In the genomic region with DNA sequence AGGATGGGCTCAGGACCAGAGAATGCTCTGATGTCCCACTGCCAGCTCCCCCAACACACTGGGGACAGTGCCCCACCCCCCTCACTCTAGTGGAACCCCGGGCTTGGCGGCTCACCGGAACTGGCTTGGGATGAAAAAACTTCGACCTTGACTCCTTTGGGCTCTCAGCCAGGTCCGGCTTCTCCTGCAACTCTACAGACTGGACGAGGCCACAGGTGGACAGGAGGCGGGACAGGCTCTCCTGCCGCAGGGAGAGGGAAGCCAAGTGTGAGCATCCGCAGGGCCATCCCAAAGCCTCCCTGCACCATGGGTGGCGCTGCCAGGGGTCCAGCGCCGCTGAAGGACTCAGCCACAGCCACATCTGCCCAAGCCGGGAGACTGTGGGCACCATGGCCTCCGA, we compare ENCODE assay signal across 1 cellular context.
TF ChIP-seq lines count a peak whose summit lies in the region.

No MANE protein-coding gene starts in this region.

TF ChIP-seq in HepG2, 621 proteins besides CTCF, POLR2A, EP300 and RAD21 (continued from another document and continues in another):
- TF ChIP-seq, protein P1, sequence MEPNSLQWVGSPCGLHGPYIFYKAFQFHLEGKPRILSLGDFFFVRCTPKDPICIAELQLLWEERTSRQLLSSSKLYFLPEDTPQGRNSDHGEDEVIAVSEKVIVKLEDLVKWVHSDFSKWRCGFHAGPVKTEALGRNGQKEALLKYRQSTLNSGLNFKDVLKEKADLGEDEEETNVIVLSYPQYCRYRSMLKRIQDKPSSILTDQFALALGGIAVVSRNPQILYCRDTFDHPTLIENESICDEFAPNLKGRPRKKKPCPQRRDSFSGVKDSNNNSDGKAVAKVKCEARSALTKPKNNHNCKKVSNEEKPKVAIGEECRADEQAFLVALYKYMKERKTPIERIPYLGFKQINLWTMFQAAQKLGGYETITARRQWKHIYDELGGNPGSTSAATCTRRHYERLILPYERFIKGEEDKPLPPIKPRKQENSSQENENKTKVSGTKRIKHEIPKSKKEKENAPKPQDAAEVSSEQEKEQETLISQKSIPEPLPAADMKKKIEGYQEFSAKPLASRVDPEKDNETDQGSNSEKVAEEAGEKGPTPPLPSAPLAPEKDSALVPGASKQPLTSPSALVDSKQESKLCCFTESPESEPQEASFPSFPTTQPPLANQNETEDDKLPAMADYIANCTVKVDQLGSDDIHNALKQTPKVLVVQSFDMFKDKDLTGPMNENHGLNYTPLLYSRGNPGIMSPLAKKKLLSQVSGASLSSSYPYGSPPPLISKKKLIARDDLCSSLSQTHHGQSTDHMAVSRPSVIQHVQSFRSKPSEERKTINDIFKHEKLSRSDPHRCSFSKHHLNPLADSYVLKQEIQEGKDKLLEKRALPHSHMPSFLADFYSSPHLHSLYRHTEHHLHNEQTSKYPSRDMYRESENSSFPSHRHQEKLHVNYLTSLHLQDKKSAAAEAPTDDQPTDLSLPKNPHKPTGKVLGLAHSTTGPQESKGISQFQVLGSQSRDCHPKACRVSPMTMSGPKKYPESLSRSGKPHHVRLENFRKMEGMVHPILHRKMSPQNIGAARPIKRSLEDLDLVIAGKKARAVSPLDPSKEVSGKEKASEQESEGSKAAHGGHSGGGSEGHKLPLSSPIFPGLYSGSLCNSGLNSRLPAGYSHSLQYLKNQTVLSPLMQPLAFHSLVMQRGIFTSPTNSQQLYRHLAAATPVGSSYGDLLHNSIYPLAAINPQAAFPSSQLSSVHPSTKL (CRISPR knock-in tag; IDR thresholded peaks at IDR 0.05): 0 out of 2 replicates have a peak, but pooled peaks have one; percentile 27
- TF ChIP-seq ZNF432 (CRISPR knock-in tag; IDR thresholded peaks at IDR 0.05; ENCODE audit: borderline replicate concordance): no peak
- TF ChIP-seq ZNF572 (CRISPR knock-in tag; IDR thresholded peaks at IDR 0.05): no peak
- TF ChIP-seq THYN1 (CRISPR knock-in tag; IDR thresholded peaks at IDR 0.05; ENCODE audit: borderline replicate concordance, low read depth): no peak
- peak; percentile 31; the same call in 1 of the 2 replicates for TF ChIP-seq CCDC6 (CRISPR knock-in tag; IDR thresholded peaks at IDR 0.05)
- TF ChIP-seq ZNF331 (CRISPR knock-in tag; IDR thresholded peaks at IDR 0.05): no peak
- TF ChIP-seq, protein P2, sequence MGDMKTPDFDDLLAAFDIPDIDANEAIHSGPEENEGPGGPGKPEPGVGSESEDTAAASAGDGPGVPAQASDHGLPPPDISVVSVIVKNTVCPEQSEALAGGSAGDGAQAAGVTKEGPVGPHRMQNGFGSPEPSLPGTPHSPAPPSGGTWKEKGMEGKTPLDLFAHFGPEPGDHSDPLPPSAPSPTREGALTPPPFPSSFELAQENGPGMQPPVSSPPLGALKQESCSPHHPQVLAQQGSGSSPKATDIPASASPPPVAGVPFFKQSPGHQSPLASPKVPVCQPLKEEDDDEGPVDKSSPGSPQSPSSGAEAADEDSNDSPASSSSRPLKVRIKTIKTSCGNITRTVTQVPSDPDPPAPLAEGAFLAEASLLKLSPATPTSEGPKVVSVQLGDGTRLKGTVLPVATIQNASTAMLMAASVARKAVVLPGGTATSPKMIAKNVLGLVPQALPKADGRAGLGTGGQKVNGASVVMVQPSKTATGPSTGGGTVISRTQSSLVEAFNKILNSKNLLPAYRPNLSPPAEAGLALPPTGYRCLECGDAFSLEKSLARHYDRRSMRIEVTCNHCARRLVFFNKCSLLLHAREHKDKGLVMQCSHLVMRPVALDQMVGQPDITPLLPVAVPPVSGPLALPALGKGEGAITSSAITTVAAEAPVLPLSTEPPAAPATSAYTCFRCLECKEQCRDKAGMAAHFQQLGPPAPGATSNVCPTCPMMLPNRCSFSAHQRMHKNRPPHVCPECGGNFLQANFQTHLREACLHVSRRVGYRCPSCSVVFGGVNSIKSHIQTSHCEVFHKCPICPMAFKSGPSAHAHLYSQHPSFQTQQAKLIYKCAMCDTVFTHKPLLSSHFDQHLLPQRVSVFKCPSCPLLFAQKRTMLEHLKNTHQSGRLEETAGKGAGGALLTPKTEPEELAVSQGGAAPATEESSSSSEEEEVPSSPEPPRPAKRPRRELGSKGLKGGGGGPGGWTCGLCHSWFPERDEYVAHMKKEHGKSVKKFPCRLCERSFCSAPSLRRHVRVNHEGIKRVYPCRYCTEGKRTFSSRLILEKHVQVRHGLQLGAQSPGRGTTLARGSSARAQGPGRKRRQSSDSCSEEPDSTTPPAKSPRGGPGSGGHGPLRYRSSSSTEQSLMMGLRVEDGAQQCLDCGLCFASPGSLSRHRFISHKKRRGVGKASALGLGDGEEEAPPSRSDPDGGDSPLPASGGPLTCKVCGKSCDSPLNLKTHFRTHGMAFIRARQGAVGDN (CRISPR knock-in tag; IDR thresholded peaks at IDR 0.05): peak; percentile 75
- no peak for TF ChIP-seq NFIC (IDR thresholded peaks at IDR 0.05; ENCODE audit: low read length)
- TF ChIP-seq RCOR2 (CRISPR knock-in tag; IDR thresholded peaks at IDR 0.05): no peak
- no peak for TF ChIP-seq FOSL1 (CRISPR knock-in tag; IDR thresholded peaks at IDR 0.05; ENCODE audit: borderline replicate concordance)
- TF ChIP-seq SAP130 (CRISPR knock-in tag; IDR thresholded peaks at IDR 0.05; ENCODE audit: low read depth): peak; percentile 46
- no peak for TF ChIP-seq ZNF326 (CRISPR knock-in tag; IDR thresholded peaks at IDR 0.05; ENCODE audit: borderline replicate concordance)
- TF ChIP-seq BORCS8-MEF2B (CRISPR knock-in tag; IDR thresholded peaks at IDR 0.05): no peak
- peak; percentile 45; the same call in 1 of the 2 replicates for TF ChIP-seq ZNF788 (CRISPR knock-in tag; IDR thresholded peaks at IDR 0.05; ENCODE audit: borderline replicate concordance)
- TF ChIP-seq ARID4A (CRISPR knock-in tag; IDR thresholded peaks at IDR 0.05; ENCODE audit: borderline replicate concordance): peak; percentile 31; the same call in 1 of the 2 replicates
- TF ChIP-seq NR0B2 (CRISPR knock-in tag; IDR thresholded peaks at IDR 0.05): no peak
- peak; percentile 12; the same call in 1 of the 2 replicates for TF ChIP-seq HNF4A (CRISPR knock-in tag; IDR thresholded peaks at IDR 0.05)
- TF ChIP-seq HNF4G (IDR thresholded peaks at IDR 0.05; ENCODE audit: borderline replicate concordance, low read depth, low read length): peak; percentile 5; the same call in 1 of the 2 replicates
- no peak for TF ChIP-seq HNF4G (CRISPR knock-in tag; IDR thresholded peaks at IDR 0.05; ENCODE audit: borderline replicate concordance, low read depth)
- no peak for TF ChIP-seq ZBTB7A (CRISPR knock-in tag; IDR thresholded peaks at IDR 0.05)
- no peak for TF ChIP-seq JUNB (CRISPR knock-in tag; IDR thresholded peaks at IDR 0.05; ENCODE audit: borderline replicate concordance)
- no peak for TF ChIP-seq ZNF749 (CRISPR knock-in tag; IDR thresholded peaks at IDR 0.05; ENCODE audit: borderline replicate concordance)
- no peak for TF ChIP-seq ZNF674 (CRISPR knock-in tag; IDR thresholded peaks at IDR 0.05; ENCODE audit: low read depth)
- 0 out of 2 replicates have a peak, but pooled peaks have one; percentile 23 for TF ChIP-seq SP5 (CRISPR knock-in tag; IDR thresholded peaks at IDR 0.05; ENCODE audit: borderline replicate concordance, low read depth)
- TF ChIP-seq HDAC2 (CRISPR knock-in tag; IDR thresholded peaks at IDR 0.05): 0 out of 2 replicates have a peak, but pooled peaks have one; percentile 17
- no peak for TF ChIP-seq HCFC1 (IDR thresholded peaks at IDR 0.05; ENCODE audit: low read depth, low read length)
- TF ChIP-seq, protein P3, sequence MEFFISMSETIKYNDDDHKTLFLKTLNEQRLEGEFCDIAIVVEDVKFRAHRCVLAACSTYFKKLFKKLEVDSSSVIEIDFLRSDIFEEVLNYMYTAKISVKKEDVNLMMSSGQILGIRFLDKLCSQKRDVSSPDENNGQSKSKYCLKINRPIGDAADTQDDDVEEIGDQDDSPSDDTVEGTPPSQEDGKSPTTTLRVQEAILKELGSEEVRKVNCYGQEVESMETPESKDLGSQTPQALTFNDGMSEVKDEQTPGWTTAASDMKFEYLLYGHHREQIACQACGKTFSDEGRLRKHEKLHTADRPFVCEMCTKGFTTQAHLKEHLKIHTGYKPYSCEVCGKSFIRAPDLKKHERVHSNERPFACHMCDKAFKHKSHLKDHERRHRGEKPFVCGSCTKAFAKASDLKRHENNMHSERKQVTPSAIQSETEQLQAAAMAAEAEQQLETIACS (CRISPR knock-in tag; IDR thresholded peaks at IDR 0.05): no peak
- no peak for TF ChIP-seq SOX13 (IDR thresholded peaks at IDR 0.05)
- TF ChIP-seq SOX13 (CRISPR knock-in tag; conservative IDR thresholded peaks at IDR 0.05 in 1 of 2, IDR thresholded peaks at IDR 0.05 in 1 of 2): peak in 1 of 2 experiments; percentile 41; a peak in 1 of 4 replicates
- TF ChIP-seq MAX (IDR thresholded peaks at IDR 0.05): peak; percentile 13; the same call in 1 of the 2 replicates
- TF ChIP-seq, protein P4, sequence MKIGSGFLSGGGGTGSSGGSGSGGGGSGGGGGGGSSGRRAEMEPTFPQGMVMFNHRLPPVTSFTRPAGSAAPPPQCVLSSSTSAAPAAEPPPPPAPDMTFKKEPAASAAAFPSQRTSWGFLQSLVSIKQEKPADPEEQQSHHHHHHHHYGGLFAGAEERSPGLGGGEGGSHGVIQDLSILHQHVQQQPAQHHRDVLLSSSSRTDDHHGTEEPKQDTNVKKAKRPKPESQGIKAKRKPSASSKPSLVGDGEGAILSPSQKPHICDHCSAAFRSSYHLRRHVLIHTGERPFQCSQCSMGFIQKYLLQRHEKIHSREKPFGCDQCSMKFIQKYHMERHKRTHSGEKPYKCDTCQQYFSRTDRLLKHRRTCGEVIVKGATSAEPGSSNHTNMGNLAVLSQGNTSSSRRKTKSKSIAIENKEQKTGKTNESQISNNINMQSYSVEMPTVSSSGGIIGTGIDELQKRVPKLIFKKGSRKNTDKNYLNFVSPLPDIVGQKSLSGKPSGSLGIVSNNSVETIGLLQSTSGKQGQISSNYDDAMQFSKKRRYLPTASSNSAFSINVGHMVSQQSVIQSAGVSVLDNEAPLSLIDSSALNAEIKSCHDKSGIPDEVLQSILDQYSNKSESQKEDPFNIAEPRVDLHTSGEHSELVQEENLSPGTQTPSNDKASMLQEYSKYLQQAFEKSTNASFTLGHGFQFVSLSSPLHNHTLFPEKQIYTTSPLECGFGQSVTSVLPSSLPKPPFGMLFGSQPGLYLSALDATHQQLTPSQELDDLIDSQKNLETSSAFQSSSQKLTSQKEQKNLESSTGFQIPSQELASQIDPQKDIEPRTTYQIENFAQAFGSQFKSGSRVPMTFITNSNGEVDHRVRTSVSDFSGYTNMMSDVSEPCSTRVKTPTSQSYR (CRISPR knock-in tag; IDR thresholded peaks at IDR 0.05; ENCODE audit: borderline replicate concordance): peak; percentile 61; the same call in 1 of the 2 replicates
- no peak for TF ChIP-seq ZFP90 (CRISPR knock-in tag; IDR thresholded peaks at IDR 0.05; ENCODE audit: borderline replicate concordance)
- TF ChIP-seq ZNF280D (CRISPR knock-in tag; IDR thresholded peaks at IDR 0.05): no peak
- TF ChIP-seq SYNCRIP (IDR thresholded peaks at IDR 0.05; ENCODE audit: insufficient read depth, low read depth, low read length): no peak
- no peak for TF ChIP-seq ZNF724P (CRISPR knock-in tag; IDR thresholded peaks at IDR 0.05; ENCODE audit: borderline replicate concordance)
